In the genomic region with DNA sequence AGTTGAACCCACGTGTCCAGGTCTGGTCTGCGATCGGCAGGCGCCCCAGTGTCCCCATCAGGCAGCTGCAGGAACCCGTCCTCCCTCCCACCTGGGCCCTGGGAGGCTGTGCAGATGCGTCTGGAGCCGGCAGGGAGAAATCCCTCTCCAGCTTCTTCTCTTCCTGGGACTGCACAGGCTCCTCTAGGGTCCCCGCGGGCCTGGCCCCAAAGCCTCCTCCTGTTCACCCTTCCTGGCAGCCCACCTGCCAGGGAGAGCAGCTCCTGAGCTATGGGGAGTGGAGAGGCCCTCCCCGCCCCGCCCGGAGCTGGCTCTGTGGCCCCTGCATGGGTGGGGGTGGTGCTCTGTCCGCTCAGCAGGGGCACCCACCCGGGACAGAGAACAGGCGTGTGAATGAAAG, we compare ENCODE assay signal across 2 cellular contexts.
TF ChIP-seq lines count a peak whose summit lies in the region.

No MANE protein-coding gene starts in this region.

TF ChIP-seq in GM23338, 12 proteins besides CTCF, POLR2A, EP300 and RAD21 (continues in another document):
- TF ChIP-seq, protein P1, sequence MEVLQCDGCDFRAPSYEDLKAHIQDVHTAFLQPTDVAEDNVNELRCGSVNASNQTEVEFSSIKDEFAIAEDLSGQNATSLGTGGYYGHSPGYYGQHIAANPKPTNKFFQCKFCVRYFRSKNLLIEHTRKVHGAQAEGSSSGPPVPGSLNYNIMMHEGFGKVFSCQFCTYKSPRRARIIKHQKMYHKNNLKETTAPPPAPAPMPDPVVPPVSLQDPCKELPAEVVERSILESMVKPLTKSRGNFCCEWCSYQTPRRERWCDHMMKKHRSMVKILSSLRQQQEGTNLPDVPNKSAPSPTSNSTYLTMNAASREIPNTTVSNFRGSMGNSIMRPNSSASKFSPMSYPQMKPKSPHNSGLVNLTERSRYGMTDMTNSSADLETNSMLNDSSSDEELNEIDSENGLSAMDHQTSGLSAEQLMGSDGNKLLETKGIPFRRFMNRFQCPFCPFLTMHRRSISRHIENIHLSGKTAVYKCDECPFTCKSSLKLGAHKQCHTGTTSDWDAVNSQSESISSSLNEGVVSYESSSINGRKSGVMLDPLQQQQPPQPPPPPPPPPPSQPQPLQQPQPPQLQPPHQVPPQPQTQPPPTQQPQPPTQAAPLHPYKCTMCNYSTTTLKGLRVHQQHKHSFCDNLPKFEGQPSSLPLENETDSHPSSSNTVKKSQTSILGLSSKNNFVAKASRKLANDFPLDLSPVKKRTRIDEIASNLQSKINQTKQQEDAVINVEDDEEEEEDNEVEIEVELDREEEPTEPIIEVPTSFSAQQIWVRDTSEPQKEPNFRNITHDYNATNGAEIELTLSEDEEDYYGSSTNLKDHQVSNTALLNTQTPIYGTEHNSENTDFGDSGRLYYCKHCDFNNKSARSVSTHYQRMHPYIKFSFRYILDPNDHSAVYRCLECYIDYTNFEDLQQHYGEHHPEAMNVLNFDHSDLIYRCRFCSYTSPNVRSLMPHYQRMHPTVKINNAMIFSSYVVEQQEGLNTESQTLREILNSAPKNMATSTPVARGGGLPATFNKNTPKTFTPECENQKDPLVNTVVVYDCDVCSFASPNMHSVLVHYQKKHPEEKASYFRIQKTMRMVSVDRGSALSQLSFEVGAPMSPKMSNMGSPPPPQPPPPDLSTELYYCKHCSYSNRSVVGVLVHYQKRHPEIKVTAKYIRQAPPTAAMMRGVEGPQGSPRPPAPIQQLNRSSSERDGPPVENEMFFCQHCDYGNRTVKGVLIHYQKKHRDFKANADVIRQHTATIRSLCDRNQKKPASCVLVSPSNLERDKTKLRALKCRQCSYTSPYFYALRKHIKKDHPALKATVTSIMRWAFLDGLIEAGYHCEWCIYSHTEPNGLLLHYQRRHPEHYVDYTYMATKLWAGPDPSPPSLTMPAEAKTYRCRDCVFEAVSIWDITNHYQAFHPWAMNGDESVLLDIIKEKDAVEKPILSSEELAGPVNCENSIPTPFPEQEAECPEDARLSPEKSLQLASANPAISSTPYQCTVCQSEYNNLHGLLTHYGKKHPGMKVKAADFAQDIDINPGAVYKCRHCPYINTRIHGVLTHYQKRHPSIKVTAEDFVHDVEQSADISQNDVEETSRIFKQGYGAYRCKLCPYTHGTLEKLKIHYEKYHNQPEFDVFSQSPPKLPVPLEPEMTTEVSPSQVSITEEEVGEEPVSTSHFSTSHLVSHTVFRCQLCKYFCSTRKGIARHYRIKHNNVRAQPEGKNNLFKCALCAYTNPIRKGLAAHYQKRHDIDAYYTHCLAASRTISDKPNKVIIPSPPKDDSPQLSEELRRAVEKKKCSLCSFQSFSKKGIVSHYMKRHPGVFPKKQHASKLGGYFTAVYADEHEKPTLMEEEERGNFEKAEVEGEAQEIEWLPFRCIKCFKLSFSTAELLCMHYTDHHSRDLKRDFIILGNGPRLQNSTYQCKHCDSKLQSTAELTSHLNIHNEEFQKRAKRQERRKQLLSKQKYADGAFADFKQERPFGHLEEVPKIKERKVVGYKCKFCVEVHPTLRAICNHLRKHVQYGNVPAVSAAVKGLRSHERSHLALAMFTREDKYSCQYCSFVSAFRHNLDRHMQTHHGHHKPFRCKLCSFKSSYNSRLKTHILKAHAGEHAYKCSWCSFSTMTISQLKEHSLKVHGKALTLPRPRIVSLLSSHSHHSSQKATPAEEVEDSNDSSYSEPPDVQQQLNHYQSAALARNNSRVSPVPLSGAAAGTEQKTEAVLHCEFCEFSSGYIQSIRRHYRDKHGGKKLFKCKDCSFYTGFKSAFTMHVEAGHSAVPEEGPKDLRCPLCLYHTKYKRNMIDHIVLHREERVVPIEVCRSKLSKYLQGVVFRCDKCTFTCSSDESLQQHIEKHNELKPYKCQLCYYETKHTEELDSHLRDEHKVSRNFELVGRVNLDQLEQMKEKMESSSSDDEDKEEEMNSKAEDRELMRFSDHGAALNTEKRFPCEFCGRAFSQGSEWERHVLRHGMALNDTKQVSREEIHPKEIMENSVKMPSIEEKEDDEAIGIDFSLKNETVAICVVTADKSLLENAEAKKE (CRISPR knock-in tag; IDR thresholded peaks at IDR 0.05) = no peak
- TF ChIP-seq JUNB (IDR thresholded peaks at IDR 0.05; ENCODE audit: unreplicated experiment) (no peak), NANOG (IDR thresholded peaks at IDR 0.05; ENCODE audit: borderline replicate concordance) (no peak), STAT1 (IDR thresholded peaks at IDR 0.05; ENCODE audit: unreplicated experiment) (no peak), POLR2AphosphoS5 (IDR thresholded peaks at IDR 0.05; ENCODE audit: low read depth) (no peak), ZNF114 (CRISPR knock-in tag; IDR thresholded peaks at IDR 0.05) (no peak), EZH2phosphoT487 (IDR thresholded peaks at IDR 0.05; ENCODE audit: unreplicated experiment) (no peak), CREB1 (CRISPR knock-in tag; IDR thresholded peaks at IDR 0.05; ENCODE audit: low read depth) (no peak)
- TF ChIP-seq, protein P2, sequence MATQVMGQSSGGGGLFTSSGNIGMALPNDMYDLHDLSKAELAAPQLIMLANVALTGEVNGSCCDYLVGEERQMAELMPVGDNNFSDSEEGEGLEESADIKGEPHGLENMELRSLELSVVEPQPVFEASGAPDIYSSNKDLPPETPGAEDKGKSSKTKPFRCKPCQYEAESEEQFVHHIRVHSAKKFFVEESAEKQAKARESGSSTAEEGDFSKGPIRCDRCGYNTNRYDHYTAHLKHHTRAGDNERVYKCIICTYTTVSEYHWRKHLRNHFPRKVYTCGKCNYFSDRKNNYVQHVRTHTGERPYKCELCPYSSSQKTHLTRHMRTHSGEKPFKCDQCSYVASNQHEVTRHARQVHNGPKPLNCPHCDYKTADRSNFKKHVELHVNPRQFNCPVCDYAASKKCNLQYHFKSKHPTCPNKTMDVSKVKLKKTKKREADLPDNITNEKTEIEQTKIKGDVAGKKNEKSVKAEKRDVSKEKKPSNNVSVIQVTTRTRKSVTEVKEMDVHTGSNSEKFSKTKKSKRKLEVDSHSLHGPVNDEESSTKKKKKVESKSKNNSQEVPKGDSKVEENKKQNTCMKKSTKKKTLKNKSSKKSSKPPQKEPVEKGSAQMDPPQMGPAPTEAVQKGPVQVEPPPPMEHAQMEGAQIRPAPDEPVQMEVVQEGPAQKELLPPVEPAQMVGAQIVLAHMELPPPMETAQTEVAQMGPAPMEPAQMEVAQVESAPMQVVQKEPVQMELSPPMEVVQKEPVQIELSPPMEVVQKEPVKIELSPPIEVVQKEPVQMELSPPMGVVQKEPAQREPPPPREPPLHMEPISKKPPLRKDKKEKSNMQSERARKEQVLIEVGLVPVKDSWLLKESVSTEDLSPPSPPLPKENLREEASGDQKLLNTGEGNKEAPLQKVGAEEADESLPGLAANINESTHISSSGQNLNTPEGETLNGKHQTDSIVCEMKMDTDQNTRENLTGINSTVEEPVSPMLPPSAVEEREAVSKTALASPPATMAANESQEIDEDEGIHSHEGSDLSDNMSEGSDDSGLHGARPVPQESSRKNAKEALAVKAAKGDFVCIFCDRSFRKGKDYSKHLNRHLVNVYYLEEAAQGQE (IDR thresholded peaks at IDR 0.05; ENCODE audit: unreplicated experiment) = no peak
- TF ChIP-seq, protein P3, sequence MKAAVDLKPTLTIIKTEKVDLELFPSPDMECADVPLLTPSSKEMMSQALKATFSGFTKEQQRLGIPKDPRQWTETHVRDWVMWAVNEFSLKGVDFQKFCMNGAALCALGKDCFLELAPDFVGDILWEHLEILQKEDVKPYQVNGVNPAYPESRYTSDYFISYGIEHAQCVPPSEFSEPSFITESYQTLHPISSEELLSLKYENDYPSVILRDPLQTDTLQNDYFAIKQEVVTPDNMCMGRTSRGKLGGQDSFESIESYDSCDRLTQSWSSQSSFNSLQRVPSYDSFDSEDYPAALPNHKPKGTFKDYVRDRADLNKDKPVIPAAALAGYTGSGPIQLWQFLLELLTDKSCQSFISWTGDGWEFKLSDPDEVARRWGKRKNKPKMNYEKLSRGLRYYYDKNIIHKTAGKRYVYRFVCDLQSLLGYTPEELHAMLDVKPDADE (IDR thresholded peaks at IDR 0.05) = no peak

TF ChIP-seq in WTC11, 78 proteins besides CTCF, POLR2A, EP300 and RAD21:
- TF ChIP-seq, protein P4, sequence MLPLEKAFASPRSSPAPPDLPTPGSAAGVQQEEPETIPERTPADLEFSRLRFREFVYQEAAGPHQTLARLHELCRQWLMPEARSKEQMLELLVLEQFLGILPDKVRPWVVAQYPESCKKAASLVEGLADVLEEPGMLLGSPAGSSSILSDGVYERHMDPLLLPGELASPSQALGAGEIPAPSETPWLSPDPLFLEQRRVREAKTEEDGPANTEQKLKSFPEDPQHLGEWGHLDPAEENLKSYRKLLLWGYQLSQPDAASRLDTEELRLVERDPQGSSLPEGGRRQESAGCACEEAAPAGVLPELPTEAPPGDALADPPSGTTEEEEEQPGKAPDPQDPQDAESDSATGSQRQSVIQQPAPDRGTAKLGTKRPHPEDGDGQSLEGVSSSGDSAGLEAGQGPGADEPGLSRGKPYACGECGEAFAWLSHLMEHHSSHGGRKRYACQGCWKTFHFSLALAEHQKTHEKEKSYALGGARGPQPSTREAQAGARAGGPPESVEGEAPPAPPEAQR (CRISPR knock-in tag; IDR thresholded peaks at IDR 0.05) = no peak
- TF ChIP-seq SOX15 (CRISPR knock-in tag; IDR thresholded peaks at IDR 0.05) (no peak), ESRRA (CRISPR knock-in tag; IDR thresholded peaks at IDR 0.05; ENCODE audit: borderline replicate concordance) (no peak), NFYB (CRISPR knock-in tag; conservative IDR thresholded peaks at IDR 0.05; ENCODE audit: low read depth) (no peak), GABPB1 (CRISPR knock-in tag; IDR thresholded peaks at IDR 0.05) (no peak), RELA (CRISPR knock-in tag; IDR thresholded peaks at IDR 0.05; ENCODE audit: borderline replicate concordance) (no peak)
- TF ChIP-seq, protein P5, sequence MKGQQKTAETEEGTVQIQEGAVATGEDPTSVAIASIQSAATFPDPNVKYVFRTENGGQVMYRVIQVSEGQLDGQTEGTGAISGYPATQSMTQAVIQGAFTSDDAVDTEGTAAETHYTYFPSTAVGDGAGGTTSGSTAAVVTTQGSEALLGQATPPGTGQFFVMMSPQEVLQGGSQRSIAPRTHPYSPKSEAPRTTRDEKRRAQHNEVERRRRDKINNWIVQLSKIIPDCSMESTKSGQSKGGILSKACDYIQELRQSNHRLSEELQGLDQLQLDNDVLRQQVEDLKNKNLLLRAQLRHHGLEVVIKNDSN (CRISPR knock-in tag; IDR thresholded peaks at IDR 0.05) = no peak
